ENCODE assay signal across 23 cellular contexts in the genomic region with DNA sequence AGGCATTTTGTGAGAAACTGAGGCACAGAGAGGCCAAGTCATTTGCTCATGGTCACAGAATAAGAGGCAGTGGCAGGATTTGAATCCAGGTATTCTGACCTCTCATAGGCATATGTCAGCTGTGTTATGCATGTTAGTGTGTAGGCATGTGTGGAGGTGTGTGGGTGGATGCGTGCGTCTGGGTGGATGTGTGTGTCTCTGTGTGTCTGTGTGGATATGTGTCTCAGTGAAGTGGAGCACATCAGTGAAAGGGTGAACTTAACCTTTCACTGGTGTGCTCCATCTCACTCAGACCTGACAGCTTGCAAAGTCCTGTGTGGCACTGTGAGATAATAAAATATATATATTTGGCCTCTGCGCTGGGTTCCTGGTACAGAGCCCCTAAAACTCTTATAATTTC. TPM values are rescaled to one million over a fixed set of nuclear protein-coding genes. Genes with fewer than 3 reads are reported as not detected.
DNase-seq lines count a peak whose midpoint lies in the region; ATAC-seq and TF ChIP-seq lines count a peak whose summit lies in the region.
"Had no signal": no experiment of that assay in that cellular context is flagged by ENCODE, and none has a peak within 500 bp of the region (broad histone marks: within the 10 kb centered on the region; RNA-seq: fewer than 3 reads in every experiment).

No MANE protein-coding gene starts in this region.

- H3K36me3 Mint-ChIP-seq in HFFc6 (ENCODE audit: low read depth) (peaks cover 23% of the 10 kb centered on the region; the same call in 1 of the 2 replicates), endothelial cell (ENCODE audit: low read depth, unreplicated experiment) (peaks cover 16% of the 10 kb centered on the region), osteocyte (ENCODE audit: unreplicated experiment) (peaks cover 16% of the 10 kb centered on the region)

- H3K27me3 ChIP-seq in right atrium auricular region, result no peaks in the 10 kb centered on the region

- peaks cover 22% of the 10 kb centered on the region for H3K36me3 ChIP-seq in right atrium auricular region

- no peaks in the 10 kb centered on the region for H3K9me3 Mint-ChIP-seq in HFFc6
- H3K9me3 Mint-ChIP-seq in endothelial cell (ENCODE audit: unreplicated experiment), result no peaks in the 10 kb centered on the region
- H3K9me3 Mint-ChIP-seq in osteocyte (ENCODE audit: unreplicated experiment), result no peaks in the 10 kb centered on the region

- peak; percentile 9 for ATAC-seq in Right ventricle myocardium inferior
- ATAC-seq in HG02885 (IDR thresholded peaks at IDR 0.05; ENCODE audit: poor library complexity, unreplicated experiment), result no peak
- ATAC-seq in GM21381 (IDR thresholded peaks at IDR 0.05; ENCODE audit: unreplicated experiment), result no peak
- ATAC-seq: SK-N-SH treated with all-trans-retinoic acid at 6 μM for 48 hours had no signal

- H3K27ac Mint-ChIP-seq in HFFc6, result peak overlapping the region; percentile 47; the same call in 1 of the 2 replicates
- H3K27ac Mint-ChIP-seq in endothelial cell (ENCODE audit: unreplicated experiment), result peak overlapping the region; percentile 75
- no peak overlapping the region for H3K27ac Mint-ChIP-seq in osteocyte (ENCODE audit: unreplicated experiment)

- no peaks in the 10 kb centered on the region for H3K27me3 Mint-ChIP-seq in HFFc6 (ENCODE audit: insufficient read depth)
- H3K27me3 Mint-ChIP-seq in endothelial cell (ENCODE audit: unreplicated experiment), result peaks cover 12% of the 10 kb centered on the region
- H3K27me3 Mint-ChIP-seq in osteocyte (ENCODE audit: unreplicated experiment), result no peaks in the 10 kb centered on the region

- intact Hi-C loops in Right ventricle myocardium inferior (cut with DNase I), result no loop called here

- peaks cover 0 to 30% of the 10 kb centered on the region in 2 donors for H3K4me1 ChIP-seq in right atrium auricular region

- H3K4me3 Mint-ChIP-seq in HFFc6 (peak overlapping the region; percentile 45; the same call in 1 of the 2 replicates), endothelial cell (ENCODE audit: unreplicated experiment) (no peak overlapping the region), osteocyte (ENCODE audit: unreplicated experiment) (no peak overlapping the region)

- TF ChIP-seq CTCF in right atrium auricular region (IDR thresholded peaks at IDR 0.05), result no peak
- TF ChIP-seq CTCF in HFFc6 (IDR thresholded peaks at IDR 0.05), result no peak
- no peak for TF ChIP-seq CTCF in endothelial cell (IDR thresholded peaks at IDR 0.05; ENCODE audit: unreplicated experiment)
- no peak for TF ChIP-seq CTCF in osteocyte (IDR thresholded peaks at IDR 0.05)

- no peak for DNase-seq in Right ventricle myocardium inferior (ENCODE audit: missing footprints)
- DNase-seq in right atrium auricular region (ENCODE audit: low spot score), result no peak
- no peak for DNase-seq in HFFc6
- no peak for DNase-seq in endothelial cell (ENCODE audit: low spot score)
- peak; percentile 34 for DNase-seq in ureter (ENCODE audit: low spot score)
- DNase-seq in osteocyte (ENCODE audit: extremely low spot score, unreplicated experiment), result no peak
- DNase-seq: 8988T; C1 segment of cervical spinal cord; DMS 273 treated with DMSO at 0.1 percent for 48 hours; GF-D8; HCEC 1CT; MV-4-11; NCI-H1417 treated with DMSO at 0.1 percent for 48 hours; NCI-H1930; NCI-H2171; NCI-H446; NCI-H69; NK-92 treated with Interleukin-12 subunit alpha and Interleukin-12 subunit beta, amount 100 ng/mL, for 24 hours; SHP77 treated with DMSO at 0.1 percent for 48 hours had no signal

- H3K9me3 ChIP-seq in right atrium auricular region, result no peaks in the 10 kb centered on the region

- H3K4me1 Mint-ChIP-seq in HFFc6 (ENCODE audit: low read depth), result peaks cover 51% of the 10 kb centered on the region
- H3K4me1 Mint-ChIP-seq in endothelial cell (ENCODE audit: unreplicated experiment), result peaks cover 34% of the 10 kb centered on the region
- peaks cover 47% of the 10 kb centered on the region for H3K4me1 Mint-ChIP-seq in osteocyte (ENCODE audit: unreplicated experiment)

- H3K4me3 ChIP-seq in right atrium auricular region, result no peak overlapping the region
- H3K4me3 ChIP-seq: K562 had no signal

- peak overlapping the region in 1 of 2 donors; percentile 69 for H3K27ac ChIP-seq in right atrium auricular region

RNA-seq across cellular contexts. Expression of a gene that starts 32.0 kb away (rescaled TPM):
- total RNA-seq in Right ventricle myocardium inferior (15.2 TPM), right atrium auricular region (10 to 100 TPM; 11.4 to 12.2 TPM), endothelial cell (ENCODE audit: unreplicated experiment) (23.7 TPM), ureter (22.8 TPM), osteocyte (22.4 and 23.0 TPM in 2 replicates)
- total RNA-seq in HFFc6 (2021; fragmentation: NEBNext Ultra II Directional; extraction: Animal tissue kit (Norgen Biotek cat#: 25700)), result 10 to 100 TPM; 20.3 to 22.1 (median 21.6) TPM

RNA-seq across cellular contexts. Expression of a gene that starts 58.7 kb away (rescaled TPM):
- total RNA-seq in Right ventricle myocardium inferior (43.6 TPM), right atrium auricular region (10 to 100 TPM; 57.6 to 76.1 TPM), endothelial cell (ENCODE audit: unreplicated experiment) (86.7 TPM), ureter (107 TPM), osteocyte (39.1 and 40.9 TPM in 2 replicates)
- 100 to 1,000 TPM in 4 of 6 experiments, 10 to 100 TPM in 2; 87.2 to 116 (median 106) TPM for total RNA-seq in HFFc6 (2021; fragmentation: NEBNext Ultra II Directional; extraction: Animal tissue kit (Norgen Biotek cat#: 25700))
